ENCODE assay signal across 8 cellular contexts in the genomic region with DNA sequence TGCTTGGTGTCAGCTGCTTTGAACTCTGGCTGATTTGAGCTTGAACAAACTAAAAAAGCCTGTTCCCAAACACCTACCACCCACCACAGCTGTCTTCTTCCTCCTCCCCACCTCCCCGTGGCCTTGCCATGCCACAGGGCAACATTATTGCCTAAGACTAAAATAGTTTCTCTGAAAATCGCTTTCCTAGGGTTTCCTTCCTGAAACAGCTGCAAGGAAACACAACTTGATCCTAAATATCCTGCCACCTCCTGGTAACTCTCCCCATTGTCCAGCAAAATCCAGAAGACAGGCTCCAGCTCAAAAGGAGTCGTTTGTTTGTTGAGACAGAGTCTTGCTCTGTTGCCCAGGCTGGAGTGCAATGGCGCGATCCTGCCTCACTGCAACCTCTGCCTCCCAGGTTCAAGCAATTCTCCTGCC.
DNase-seq lines count a peak whose midpoint lies in the region; ATAC-seq and TF ChIP-seq lines count a peak whose summit lies in the region.

No MANE protein-coding gene starts in this region.

- intact Hi-C loops in PC-3 (cut with micrococcal nuclease) = loop anchor here (2.0 kb wide), 1 partner anchor 48 kb away; no protein-coding TSS in a partner anchor
- intact Hi-C loops in activated CD4-positive, alpha-beta T cell treated with anti-CD3 and anti-CD28 coated beads, Interleukin-2, amount 10 ng/mL, durations not matched to agents 24 days and 14 days (cut with micrococcal nuclease) = loop anchor here (5.0 kb wide), 1 partner anchor 244 kb away; no protein-coding TSS in a partner anchor

- H3K36me3 Mint-ChIP-seq in neural progenitor cell (peaks cover 4% of the 10 kb centered on the region), progenitor cell of endocrine pancreas (ENCODE audit: insufficient read depth) (peaks cover 3% of the 10 kb centered on the region)
- no peaks in the 10 kb centered on the region for H3K36me3 Mint-ChIP-seq in activated CD4-positive, alpha-beta T cell treated with anti-CD3 and anti-CD28 coated beads, Interleukin-2, amount 10 ng/mL, durations not matched to agents 24 days and 14 days (ENCODE audit: low read depth)

- TF ChIP-seq CTCF in BJ (IDR thresholded peaks at IDR 0.05; ENCODE audit: insufficient read depth, low read depth, low read length) (peak; percentile 34), PC-3 (conservative IDR thresholded peaks at IDR 0.05; ENCODE audit: low read depth, low read length) (0 out of 2 replicates have a peak, but pooled peaks have one; percentile 18), fibroblast of pulmonary artery (IDR thresholded peaks at IDR 0.05; ENCODE audit: low read length, missing control alignments) (peak; percentile 24), neural progenitor cell (IDR thresholded peaks at IDR 0.05) (peak; percentile 3), progenitor cell of endocrine pancreas (IDR thresholded peaks at IDR 0.05; ENCODE audit: unreplicated experiment) (no peak)

- H3K9me3 Mint-ChIP-seq in neural progenitor cell = peaks cover 4% of the 10 kb centered on the region
- no peaks in the 10 kb centered on the region for H3K9me3 Mint-ChIP-seq in progenitor cell of endocrine pancreas (ENCODE audit: low read depth)
- H3K9me3 Mint-ChIP-seq in activated CD4-positive, alpha-beta T cell treated with anti-CD3 and anti-CD28 coated beads, Interleukin-2, amount 10 ng/mL, durations not matched to agents 24 days and 14 days = no peaks in the 10 kb centered on the region

- no peaks in the 10 kb centered on the region for H3F3A ChIP-seq in PC-3 (ENCODE audit: low read length, unreplicated experiment)
- H3F3A ChIP-seq in neural progenitor cell (ENCODE audit: low read depth) = peaks cover 4% of the 10 kb centered on the region

- H3K9ac ChIP-seq in PC-3 (ENCODE audit: low read length) (no peak overlapping the region), neural progenitor cell (no peak overlapping the region)

- H3K4me3 Mint-ChIP-seq in neural progenitor cell = no peak overlapping the region
- no peak overlapping the region for H3K4me3 Mint-ChIP-seq in progenitor cell of endocrine pancreas (ENCODE audit: low read depth)
- H3K4me3 Mint-ChIP-seq in activated CD4-positive, alpha-beta T cell treated with anti-CD3 and anti-CD28 coated beads, Interleukin-2, amount 10 ng/mL, durations not matched to agents 24 days and 14 days = no peak overlapping the region

- no peak for ATAC-seq in PC-3

- no peak overlapping the region for H3K27ac ChIP-seq in PC-3 (ENCODE audit: low read length)
- H3K27ac ChIP-seq in neural progenitor cell = no peak overlapping the region

- POLR2A ChIA-PET in BJ (lab: Charles Lee) = interaction anchor here (1.0 kb wide), 1 partner anchor 200 kb away, joined by 3 read pairs; no protein-coding TSS in a partner anchor
- POLR2A ChIA-PET in PC-3 (lab: Charles Lee; ENCODE audit: unreplicated experiment) = no interaction called here

- H4K20me1 ChIP-seq in PC-3 (ENCODE audit: low read length) (no peaks in the 10 kb centered on the region), neural progenitor cell (ENCODE audit: low read depth) (no peaks in the 10 kb centered on the region)

- CTCF ChIA-PET in BJ (lab: Yijun Ruan, JAX) (interaction anchor here (0.9 to 1.6 kb wide), 7 partner anchors 20 to 238 kb away, joined by 3 to 7 read pairs (median 4); no protein-coding TSS in a partner anchor), PC-3 (lab: Charles Lee) (interaction anchor here (0.7 kb wide), 1 partner anchor 200 kb away, joined by 6 read pairs; no protein-coding TSS in a partner anchor)

- H3K9me2 ChIP-seq in PC-3 (replicated peaks; ENCODE audit: low read length) = no peaks in the 10 kb centered on the region

- H3K79me2 ChIP-seq in PC-3 (ENCODE audit: low read length) (no peaks in the 10 kb centered on the region), neural progenitor cell (ENCODE audit: low read depth) (no peaks in the 10 kb centered on the region)

- H3K4me1 ChIP-seq in PC-3 (ENCODE audit: insufficient read depth, low read length) = peaks cover 34% of the 10 kb centered on the region
- H3K4me1 ChIP-seq in neural progenitor cell = peaks cover 24% of the 10 kb centered on the region

- DNase-seq in BJ (ENCODE audit: low read depth) (no peak), PC-3 (peak; percentile 35), fibroblast of pulmonary artery (ENCODE audit: low read depth) (peak; percentile 47), neural progenitor cell (ENCODE audit: low spot score) (no peak), progenitor cell of endocrine pancreas (ENCODE audit: low spot score, unreplicated experiment) (no peak), Kasumi-1 (lab: John Stamatoyannopoulos, UW) (no peak)
- DNase-seq in activated CD4-positive, alpha-beta T cell treated with anti-CD3 and anti-CD28 coated beads, Interleukin-2, amount 10 ng/mL, durations not matched to agents 24 days and 14 days = no peak
- no peak for DNase-seq in activated CD8-positive, alpha-beta memory T cell treated with anti-CD3 and anti-CD28 coated beads, Interleukin-2, amount 50 U/mL, for 4 hours

- H3K36me3 ChIP-seq in BJ (ENCODE audit: control insufficient read depth, insufficient read depth, low read length) (no peaks in the 10 kb centered on the region), PC-3 (ENCODE audit: low read depth, low read length) (no peaks in the 10 kb centered on the region), neural progenitor cell (no peaks in the 10 kb centered on the region)

- H2AFZ ChIP-seq in PC-3 (ENCODE audit: low read length) (no peak overlapping the region), neural progenitor cell (replicated peaks) (no peak overlapping the region)

- H3K27ac Mint-ChIP-seq in neural progenitor cell = no peak overlapping the region
- no peak overlapping the region for H3K27ac Mint-ChIP-seq in progenitor cell of endocrine pancreas
- H3K27ac Mint-ChIP-seq in activated CD4-positive, alpha-beta T cell treated with anti-CD3 and anti-CD28 coated beads, Interleukin-2, amount 10 ng/mL, durations not matched to agents 24 days and 14 days = no peak overlapping the region

- H3K27me3 Mint-ChIP-seq in neural progenitor cell (ENCODE audit: insufficient read depth, low read depth) (peaks cover 12% of the 10 kb centered on the region), progenitor cell of endocrine pancreas (no peaks in the 10 kb centered on the region)
- no peaks in the 10 kb centered on the region for H3K27me3 Mint-ChIP-seq in activated CD4-positive, alpha-beta T cell treated with anti-CD3 and anti-CD28 coated beads, Interleukin-2, amount 10 ng/mL, durations not matched to agents 24 days and 14 days

- H3K4me1 Mint-ChIP-seq in neural progenitor cell = peaks cover 77% of the 10 kb centered on the region
- H3K4me1 Mint-ChIP-seq in progenitor cell of endocrine pancreas (ENCODE audit: low read depth) = peaks cover 12% of the 10 kb centered on the region
- no peaks in the 10 kb centered on the region for H3K4me1 Mint-ChIP-seq in activated CD4-positive, alpha-beta T cell treated with anti-CD3 and anti-CD28 coated beads, Interleukin-2, amount 10 ng/mL, durations not matched to agents 24 days and 14 days

- no peaks in the 10 kb centered on the region for H3K9me3 ChIP-seq in PC-3 (ENCODE audit: low read length)
- no peaks in the 10 kb centered on the region for H3K9me3 ChIP-seq in neural progenitor cell (ENCODE audit: low read depth)

- no TSS peak for BruUV-seq in PC-3 (replicated peaks; lab: Mats Ljungman, UMichigan)

- H3K4me2 ChIP-seq in PC-3 (ENCODE audit: low read length) (no peak overlapping the region), neural progenitor cell (no peak overlapping the region)

- H3K27me3 ChIP-seq in BJ (ENCODE audit: control insufficient read depth, insufficient read depth, low read length) (no peaks in the 10 kb centered on the region), PC-3 (ENCODE audit: low read length) (no peaks in the 10 kb centered on the region), neural progenitor cell (peaks cover 9% of the 10 kb centered on the region)

- H3K4me3 ChIP-seq in BJ (ENCODE audit: low read depth, low read length) = no peak overlapping the region
- H3K4me3 ChIP-seq in PC-3 (ENCODE audit: low read length) = no peak overlapping the region
- no peak overlapping the region for H3K4me3 ChIP-seq in fibroblast of pulmonary artery (replicated peaks; ENCODE audit: low read depth, low read length)
- no peak overlapping the region for H3K4me3 ChIP-seq in neural progenitor cell

Comparison
In these comparisons a context has a peak if more than half of its experiments do, and no peak if none do; other contexts are left out.
1. DNase-seq: peak in PC-3 (single experiment) and fibroblast of pulmonary artery (single experiment); none in BJ (single experiment), neural progenitor cell (single experiment), progenitor cell of endocrine pancreas (single experiment), Kasumi-1 (0 of 2), activated CD4-positive, alpha-beta T cell treated with anti-CD3 and anti-CD28 coated beads, Interleukin-2, amount 10 ng/mL, durations not matched to agents 24 days and 14 days (single experiment) and activated CD8-positive, alpha-beta memory T cell treated with anti-CD3 and anti-CD28 coated beads, Interleukin-2, amount 50 U/mL, for 4 hours (single experiment).